ENCODE assay signal across 19 cellular contexts in genomic region chr12:129594098-129594497, GRCh38.
A peak's percentile ranks its signal among the peaks of the same experiment; 100 is the strongest.
DNase-seq lines count a peak whose midpoint lies in the region.
"Had no signal": no experiment of that assay in that cellular context is flagged by ENCODE, and none has a peak within 500 bp of the region (broad histone marks: within the 10 kb centered on the region; RNA-seq: fewer than 3 reads in every experiment).

No MANE protein-coding gene starts in this region.

- no peak overlapping the region for H3K14ac ChIP-seq in neuronal stem cell (ENCODE audit: low read length)

- no peak overlapping the region for H4K91ac ChIP-seq in neuronal stem cell (ENCODE audit: low read depth, low read length, poor library complexity)

- no peak overlapping the region for H2BK12ac ChIP-seq in neuronal stem cell (ENCODE audit: low read length)

- H2BK5ac ChIP-seq in neuronal stem cell (ENCODE audit: low read length): no peak overlapping the region

- no peak overlapping the region for H4K8ac ChIP-seq in neuronal stem cell (ENCODE audit: low read depth, low read length)

- no peak overlapping the region for H3K27ac ChIP-seq in neuronal stem cell (replicated peaks; ENCODE audit: low read length)
- H3K27ac ChIP-seq: SJCRH30 had no signal

- H3K4me1 ChIP-seq in neuronal stem cell (ENCODE audit: control insufficient read depth in 2 of 2, insufficient read depth in 1 of 2, low read depth in 1 of 2, low read length in 2 of 2): peaks cover 0 to 6% of the 10 kb centered on the region in 2 donors
- H3K4me1 ChIP-seq: SJCRH30 had no signal

- H2BK15ac ChIP-seq in neuronal stem cell (ENCODE audit: low read length): no peak overlapping the region

- no peak overlapping the region for H3K9ac ChIP-seq in neuronal stem cell (ENCODE audit: low read depth, low read length, poor library complexity)

- H3K27me3 ChIP-seq in neuronal stem cell (ENCODE audit: control insufficient read depth in 3 of 3, insufficient read depth in 3 of 3, low read depth in 1 of 3, low read length in 3 of 3): no peaks in the 10 kb centered on the region
- H3K27me3 ChIP-seq: SJCRH30 had no signal

- no peak overlapping the region for H3K4ac ChIP-seq in neuronal stem cell (ENCODE audit: low read length)

- no peak overlapping the region for H3K23ac ChIP-seq in neuronal stem cell (ENCODE audit: low read depth, low read length, poor library complexity)

- DNase-seq in HT1080 (ENCODE audit: low read depth): peak; percentile 66
- DNase-seq in RKO (ENCODE audit: low spot score): peak; percentile 17
- peak; percentile 6 for DNase-seq in astrocyte of the hippocampus (ENCODE audit: low read depth, low spot score)
- DNase-seq in islet precursor cell: peak; percentile 41
- DNase-seq in activated effector memory CD4-positive, alpha-beta T cell treated with Interleukin-2 at 50 U/mL for 16 hours: no peak
- DNase-seq in NCI-H748 (lab: John Stamatoyannopoulos, UW; ENCODE audit: unreplicated experiment): no peak
- DNase-seq in neuronal stem cell (ENCODE audit: low spot score): no peak
- DNase-seq: C1 segment of cervical spinal cord; CD4-positive, alpha-beta memory T cell; COR-L47; NCI-H1092 treated with DMSO at 0.1 percent for 48 hours; NCI-H1436; NCI-H187; NCI-H2081 treated with DMSO at 0.1 percent for 48 hours; NCI-H2171; NCI-H226; NCI-H510A; NCI-H774 had no signal

- no peak overlapping the region for H3K4me3 ChIP-seq in neuronal stem cell (ENCODE audit: low read length in 2 of 2)
- H3K4me3 ChIP-seq: SJCRH30 had no signal

- H3K4me2 ChIP-seq in neuronal stem cell (ENCODE audit: insufficient read depth, low read length, poor library complexity, severe bottlenecking): no peak overlapping the region

- no peak overlapping the region for H2AK5ac ChIP-seq in neuronal stem cell (ENCODE audit: low read depth, low read length)

- H3K36me3 ChIP-seq in neuronal stem cell (replicated peaks in 1 of 2; ENCODE audit: control insufficient read depth in 2 of 2, insufficient read depth in 2 of 2, low read length in 2 of 2): no peaks in the 10 kb centered on the region
- H3K36me3 ChIP-seq: SJCRH30 had no signal

- H3K79me1 ChIP-seq in neuronal stem cell (ENCODE audit: low read depth, low read length): no peaks in the 10 kb centered on the region

- WGBS in neuronal stem cell (ENCODE audit: extremely low coverage in 2 of 2, insufficient read length in 2 of 2, insufficient replicate concordance in 1 of 2), 2 donors: no CpG with 5 or more reads among the region's 6 CpGs

- H3K18ac ChIP-seq in neuronal stem cell (ENCODE audit: low read length): no peak overlapping the region

- no peaks in the 10 kb centered on the region for H3K9me3 ChIP-seq in neuronal stem cell (replicated peaks in 1 of 2; ENCODE audit: control insufficient read depth in 2 of 2, insufficient read depth in 1 of 2, low read depth in 1 of 2, low read length in 2 of 2)
- H3K9me3 ChIP-seq: SJCRH30 had no signal

- H2AFZ ChIP-seq in neuronal stem cell (ENCODE audit: low read length): no peak overlapping the region

- no peak overlapping the region for H2BK120ac ChIP-seq in neuronal stem cell (ENCODE audit: low read depth, low read length)

Comparison
In these comparisons a context has a peak if more than half of its experiments do, and no peak if none do; other contexts are left out.
1. DNase-seq: peak in HT1080 (single experiment), RKO (single experiment), astrocyte of the hippocampus (single experiment) and islet precursor cell (single experiment); none in activated effector memory CD4-positive, alpha-beta T cell treated with Interleukin-2 at 50 U/mL for 16 hours (single experiment), NCI-H748 (single experiment) and neuronal stem cell (single experiment).